Comparison of ENCODE assay signal across 5 cellular contexts in the genomic region with DNA sequence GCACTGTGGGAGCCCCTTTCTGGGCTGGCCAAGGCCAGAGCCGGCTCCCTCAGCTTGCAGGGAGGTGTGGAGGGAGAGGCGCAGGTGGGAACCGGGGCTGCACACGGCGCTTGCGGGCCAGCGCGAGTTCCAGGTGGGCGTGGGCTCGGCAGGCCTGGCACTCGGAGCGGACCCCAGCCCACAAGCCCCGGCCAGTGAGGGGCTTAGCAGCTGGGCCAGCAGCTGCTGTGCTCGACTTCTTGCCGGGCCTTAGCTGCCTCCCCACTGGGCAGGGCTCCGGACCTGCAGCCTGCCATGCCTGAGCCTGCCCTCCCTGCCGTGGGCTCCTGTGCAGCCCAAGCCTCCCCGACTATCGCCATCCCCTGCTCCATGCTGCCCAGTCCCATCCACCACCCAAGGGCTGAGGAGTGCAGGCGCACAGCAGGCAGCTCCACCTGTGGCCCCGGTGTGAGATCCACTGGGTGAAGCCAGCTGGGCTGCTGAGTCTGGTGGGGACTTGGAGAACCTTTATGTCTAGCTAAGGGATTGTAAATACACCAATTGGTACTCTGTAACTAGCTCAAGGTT.
DNase-seq lines count a peak whose midpoint lies in the region; FAIRE-seq and TF ChIP-seq lines count a peak whose summit lies in the region.
"Not testable (repeated sequence)": the region's sequence is repeated elsewhere in the genome, so short reads cannot be mapped to it uniquely, and the experiment has no call there.

No MANE protein-coding gene starts in this region.

- not testable (repeated sequence) for FAIRE-seq in kidney (lab: Jason Lieb, UNC)

- H3K9me3 ChIP-seq in kidney (ENCODE audit: control insufficient read depth in 1 of 2, low read length in 2 of 2); testis: not testable (repeated sequence)

- not testable (repeated sequence) for H3K4me3 Mint-ChIP-seq in chondrocyte (ENCODE audit: unreplicated experiment)

- not testable (repeated sequence) for H3K27ac Mint-ChIP-seq in chondrocyte (ENCODE audit: unreplicated experiment)

- H3K36me3 Mint-ChIP-seq in chondrocyte (ENCODE audit: low read depth) = not testable (repeated sequence)

- H3K4me1 ChIP-seq in kidney (ENCODE audit: control insufficient read depth in 1 of 2, insufficient read depth in 1 of 2, low read depth in 1 of 2, low read length in 2 of 2); testis: not testable (repeated sequence)

- DNase-seq in activated gamma-delta T cell (lab: John Stamatoyannopoulos, UW) (peak; percentile 5), chondrocyte (ENCODE audit: low spot score) (peak; percentile 85), kidney (peak; percentile 52)
- not testable (repeated sequence) for DNase-seq in testis

- H3K36me3 ChIP-seq in kidney (ENCODE audit: control insufficient read depth in 1 of 2, insufficient read depth in 2 of 2, low read length in 2 of 2); testis (ENCODE audit: low read depth, missing control alignments): not testable (repeated sequence)

- not testable (repeated sequence) for H3K9me3 Mint-ChIP-seq in chondrocyte (ENCODE audit: low read depth)

- intact Hi-C loops in kidney (cut with DNase I) = loop anchor here (10.0 kb wide), 1 partner anchor 207 kb away; no protein-coding TSS in a partner anchor
- intact Hi-C loops in testis (cut with DNase I; ENCODE audit: low total_unique reads) = not testable (repeated sequence)

- WGBS in testis, 2 donors = 40 to 90% methylated on average over 1 to 21 of the region's 21 CpGs

- TF ChIP-seq CTCF in VCaP (conservative IDR thresholded peaks at IDR 0.05); chondrocyte (IDR thresholded peaks at IDR 0.05); kidney (IDR thresholded peaks at IDR 0.05; ENCODE audit: borderline replicate concordance, extremely low read depth, insufficient read depth); testis (IDR thresholded peaks at IDR 0.05): not testable (repeated sequence)

- not testable (repeated sequence) for H3K9ac ChIP-seq in kidney (ENCODE audit: low read length in 2 of 2)

- not testable (repeated sequence) for H3K27me3 Mint-ChIP-seq in chondrocyte (ENCODE audit: low read depth)

- TF ChIP-seq POLR2A in testis (IDR thresholded peaks at IDR 0.05) = not testable (repeated sequence)

- H3K4me3 ChIP-seq in kidney (ENCODE audit: low read length in 2 of 2) = not testable (repeated sequence)
- peak overlapping the region; percentile 39 to 47 for H3K4me3 ChIP-seq in testis

- not testable (repeated sequence) for H3K27me3 ChIP-seq in testis

- peaks cover 25% of the 10 kb centered on the region for H3K4me1 Mint-ChIP-seq in chondrocyte (ENCODE audit: low read depth)

- H3K27ac ChIP-seq in VCaP = peak overlapping the region; percentile 6; the same call in 1 of the 2 replicates
- H3K27ac ChIP-seq in kidney (ENCODE audit: low read depth in 2 of 2, low read length in 2 of 2); testis: not testable (repeated sequence)
